ENCODE assay signal across 8 cellular contexts in the genomic region with DNA sequence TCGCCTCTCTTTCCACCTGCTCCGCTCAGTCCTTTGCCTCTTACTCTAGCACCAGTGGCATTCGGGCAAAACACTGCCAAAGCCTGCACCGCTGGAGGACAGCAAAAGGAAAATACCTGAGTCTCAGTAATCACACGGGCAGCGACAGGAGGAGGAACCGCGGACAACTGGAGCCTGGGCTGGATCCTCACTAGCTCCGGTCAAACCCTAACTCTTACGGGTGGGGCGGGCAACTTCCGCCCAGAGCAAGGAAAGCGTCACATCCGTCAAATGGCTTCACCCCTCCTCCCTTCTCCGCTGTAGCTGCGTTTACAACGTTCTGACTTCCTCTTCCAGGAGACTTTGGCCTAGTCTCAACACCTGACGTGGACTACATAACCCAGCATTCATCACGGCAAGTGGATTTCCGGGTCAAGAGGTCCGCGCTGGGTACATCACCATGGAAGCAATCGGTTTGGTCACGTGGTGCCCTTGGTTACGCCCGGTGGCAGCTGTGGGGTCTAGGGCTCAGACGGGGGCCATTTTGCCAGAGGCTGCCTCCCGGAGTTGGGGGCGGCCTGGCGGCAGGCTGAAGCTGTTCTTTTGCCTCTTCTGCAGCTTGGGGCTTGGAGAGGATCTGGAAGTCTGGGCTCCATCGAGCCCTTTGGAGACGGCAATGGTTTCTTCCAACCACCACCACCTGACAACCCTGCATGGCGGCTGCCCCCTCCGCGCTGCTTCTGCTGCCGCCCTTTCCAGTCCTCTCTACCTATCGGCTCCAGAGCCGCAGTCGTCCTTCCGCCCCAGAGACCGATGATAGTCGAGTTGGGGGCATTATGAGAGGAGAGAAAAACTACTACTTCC. TPM values are rescaled to one million over a fixed set of nuclear protein-coding genes. Genes with fewer than 3 reads are reported as not detected.
DNase-seq lines count a peak whose midpoint lies in the region; ATAC-seq and TF ChIP-seq lines count a peak whose summit lies in the region.

A gene with protein sequence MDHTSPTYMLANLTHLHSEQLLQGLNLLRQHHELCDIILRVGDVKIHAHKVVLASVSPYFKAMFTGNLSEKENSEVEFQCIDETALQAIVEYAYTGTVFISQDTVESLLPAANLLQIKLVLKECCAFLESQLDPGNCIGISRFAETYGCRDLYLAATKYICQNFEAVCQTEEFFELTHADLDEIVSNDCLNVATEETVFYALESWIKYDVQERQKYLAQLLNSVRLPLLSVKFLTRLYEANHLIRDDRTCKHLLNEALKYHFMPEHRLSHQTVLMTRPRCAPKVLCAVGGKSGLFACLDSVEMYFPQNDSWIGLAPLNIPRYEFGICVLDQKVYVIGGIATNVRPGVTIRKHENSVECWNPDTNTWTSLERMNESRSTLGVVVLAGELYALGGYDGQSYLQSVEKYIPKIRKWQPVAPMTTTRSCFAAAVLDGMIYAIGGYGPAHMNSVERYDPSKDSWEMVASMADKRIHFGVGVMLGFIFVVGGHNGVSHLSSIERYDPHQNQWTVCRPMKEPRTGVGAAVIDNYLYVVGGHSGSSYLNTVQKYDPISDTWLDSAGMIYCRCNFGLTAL (minus strand): TSS at position 218 of the 843 bp plus-strand sequence. CDS start 16,019 bp downstream, outside the sequence.
A gene with protein sequence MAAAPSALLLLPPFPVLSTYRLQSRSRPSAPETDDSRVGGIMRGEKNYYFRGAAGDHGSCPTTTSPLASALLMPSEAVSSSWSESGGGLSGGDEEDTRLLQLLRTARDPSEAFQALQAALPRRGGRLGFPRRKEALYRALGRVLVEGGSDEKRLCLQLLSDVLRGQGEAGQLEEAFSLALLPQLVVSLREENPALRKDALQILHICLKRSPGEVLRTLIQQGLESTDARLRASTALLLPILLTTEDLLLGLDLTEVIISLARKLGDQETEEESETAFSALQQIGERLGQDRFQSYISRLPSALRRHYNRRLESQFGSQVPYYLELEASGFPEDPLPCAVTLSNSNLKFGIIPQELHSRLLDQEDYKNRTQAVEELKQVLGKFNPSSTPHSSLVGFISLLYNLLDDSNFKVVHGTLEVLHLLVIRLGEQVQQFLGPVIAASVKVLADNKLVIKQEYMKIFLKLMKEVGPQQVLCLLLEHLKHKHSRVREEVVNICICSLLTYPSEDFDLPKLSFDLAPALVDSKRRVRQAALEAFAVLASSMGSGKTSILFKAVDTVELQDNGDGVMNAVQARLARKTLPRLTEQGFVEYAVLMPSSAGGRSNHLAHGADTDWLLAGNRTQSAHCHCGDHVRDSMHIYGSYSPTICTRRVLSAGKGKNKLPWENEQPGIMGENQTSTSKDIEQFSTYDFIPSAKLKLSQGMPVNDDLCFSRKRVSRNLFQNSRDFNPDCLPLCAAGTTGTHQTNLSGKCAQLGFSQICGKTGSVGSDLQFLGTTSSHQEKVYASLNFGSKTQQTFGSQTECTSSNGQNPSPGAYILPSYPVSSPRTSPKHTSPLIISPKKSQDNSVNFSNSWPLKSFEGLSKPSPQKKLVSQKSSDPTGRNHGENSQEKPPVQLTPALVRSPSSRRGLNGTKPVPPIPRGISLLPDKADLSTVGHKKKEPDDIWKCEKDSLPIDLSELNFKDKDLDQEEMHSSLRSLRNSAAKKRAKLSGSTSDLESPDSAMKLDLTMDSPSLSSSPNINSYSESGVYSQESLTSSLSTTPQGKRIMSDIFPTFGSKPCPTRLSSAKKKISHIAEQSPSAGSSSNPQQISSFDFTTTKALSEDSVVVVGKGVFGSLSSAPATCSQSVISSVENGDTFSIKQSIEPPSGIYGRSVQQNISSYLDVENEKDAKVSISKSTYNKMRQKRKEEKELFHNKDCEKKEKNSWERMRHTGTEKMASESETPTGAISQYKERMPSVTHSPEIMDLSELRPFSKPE (N-terminal part only) (plus strand): TSS at position 461 of the 843 bp plus-strand sequence. CDS start 232 bp downstream, at position 693.

- no peak for TF ChIP-seq CTCF in ascending aorta (IDR thresholded peaks at IDR 0.05)

- H3K4me3 ChIP-seq in ascending aorta, result peak within 1 kb of the TSS; percentile 83 to 96
- H3K4me3 ChIP-seq in rectal smooth muscle tissue (ENCODE audit: low read length), result peak within 1 kb of the TSS; percentile 94
- H3K4me3 ChIP-seq in aorta (ENCODE audit: low read length in 2 of 2), result peak within 1 kb of the TSS; percentile 83 to 87

- peak; percentile 90 for ATAC-seq in GM18502 (IDR thresholded peaks at IDR 0.05; ENCODE audit: poor library complexity, unreplicated experiment)
- ATAC-seq in HG02943 (IDR thresholded peaks at IDR 0.05; ENCODE audit: low read depth, unreplicated experiment), result peak; percentile 91
- peak; percentile 99 for ATAC-seq in aorta (ENCODE audit: low FRiP score)

- peak within 1 kb of the TSS; percentile 66 for H3K9ac ChIP-seq in rectal smooth muscle tissue (ENCODE audit: low read length)

- H3K9me3 ChIP-seq in ascending aorta (no peaks in the 10 kb centered on the region), aorta (ENCODE audit: control insufficient read depth, low read length) (no peaks in the 10 kb centered on the region)

- WGBS in aorta, 2 donors, result 0% methylated on average over 42 of the region's 42 CpGs

- H3K27ac ChIP-seq in ascending aorta (peak within 1 kb of the TSS; percentile 81 to 90), rectal smooth muscle tissue (ENCODE audit: low read depth, low read length) (peak within 1 kb of the TSS; percentile 83), aorta (ENCODE audit: low read depth in 1 of 2, low read length in 2 of 2) (peak within 1 kb of the TSS in 1 of 2 donors; percentile 88)

- DNase-seq in NCI-H187 (lab: John Stamatoyannopoulos, UW), result peak; percentile 97 to 98
- DNase-seq in T-helper 2 cell, result peak; percentile 73 to 100 (median 95)
- DNase-seq in ascending aorta (ENCODE audit: low spot score in 2 of 2), result peak; percentile 97 to 100
- peak; percentile 90 for DNase-seq in hepatic stellate cell (ENCODE audit: low spot score)
- DNase-seq in aorta, result peak; percentile 97 to 98

- intact Hi-C loops in ascending aorta (cut with DNase I) (loop anchor here (1.0 to 5.0 kb wide), 5 partner anchors 50 to 291 kb away; a partner anchor contains a TSS), aorta (cut with DNase I) (loop anchor here (2.0 to 5.0 kb wide), 5 partner anchors 50 to 170 kb away; a partner anchor contains a TSS)

- H3K4me1 ChIP-seq in ascending aorta, result peaks cover 4 to 23% of the 10 kb centered on the region in 2 donors
- peaks cover 20% of the 10 kb centered on the region for H3K4me1 ChIP-seq in rectal smooth muscle tissue (ENCODE audit: control insufficient read depth, insufficient read depth, low read length)
- peaks cover 5 to 6% of the 10 kb centered on the region in 2 donors for H3K4me1 ChIP-seq in aorta (ENCODE audit: control insufficient read depth in 1 of 2, insufficient read depth in 2 of 2, low read length in 2 of 2)

- H3K27me3 ChIP-seq in ascending aorta (no peaks in the 10 kb centered on the region), rectal smooth muscle tissue (ENCODE audit: control insufficient read depth, insufficient read depth, low read length) (no peaks in the 10 kb centered on the region), aorta (ENCODE audit: control insufficient read depth in 1 of 2, insufficient read depth in 2 of 2, low read length in 1 of 2) (no peaks in the 10 kb centered on the region)

- H3K36me3 ChIP-seq in ascending aorta (no peaks in the 10 kb centered on the region), rectal smooth muscle tissue (ENCODE audit: control insufficient read depth, insufficient read depth, low read length) (no peaks in the 10 kb centered on the region), aorta (ENCODE audit: control insufficient read depth in 1 of 2, insufficient read depth in 2 of 2, low read length in 1 of 2) (no peaks in the 10 kb centered on the region)

RNA-seq across cellular contexts. Expression of the first gene that starts in this region (rescaled TPM):
- total RNA-seq in ascending aorta (6.1 TPM), aorta (10 to 100 TPM; 17.3 to 18.8 TPM)
- 1 to 10 TPM; 2.9 to 3.4 TPM for polyA plus RNA-seq in aorta

RNA-seq across cellular contexts. Expression of the second gene that starts in this region (rescaled TPM):
- total RNA-seq in ascending aorta, result 1.8 TPM
- total RNA-seq in aorta, result 10 to 100 TPM; 12.4 to 21.4 TPM
- polyA plus RNA-seq in aorta, result 1 to 10 TPM; 6.1 to 6.2 TPM
